In the genomic region with DNA sequence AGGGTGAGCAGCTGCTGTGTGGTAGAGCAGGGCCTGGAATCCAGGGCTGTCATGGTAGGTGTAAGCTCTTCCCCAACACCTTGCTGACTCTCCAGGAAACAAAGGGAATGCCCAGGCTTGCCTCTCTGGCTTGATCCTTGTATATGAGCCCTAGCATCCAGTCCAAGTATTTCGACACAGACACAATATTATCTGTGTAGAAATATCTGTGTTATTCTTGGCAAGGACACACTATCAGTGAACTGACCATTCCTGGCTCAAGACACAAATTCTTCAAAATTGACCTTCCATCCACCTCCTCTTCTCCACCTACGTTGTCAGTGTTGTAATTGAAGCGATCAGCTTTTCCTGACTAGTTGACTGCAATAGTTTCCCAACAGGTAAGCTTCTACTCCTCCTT, we compare ENCODE assay signal across 2 cellular contexts.
A peak's percentile ranks its signal among the peaks of the same experiment; 100 is the strongest.
TF ChIP-seq lines count a peak whose summit lies in the region.

No MANE protein-coding gene starts in this region.

TF ChIP-seq in liver, 16 proteins besides CTCF, POLR2A, EP300 and RAD21:
- TF ChIP-seq EGR1 (IDR thresholded peaks at IDR 0.05; ENCODE audit: low read depth in 2 of 2) = peak in 1 of 2 donors; percentile 84
- peak; percentile 64 for TF ChIP-seq FOXA1 (IDR thresholded peaks at IDR 0.05)
- TF ChIP-seq YY1 (IDR thresholded peaks at IDR 0.05) = peak; percentile 69
- peak; percentile 86 for TF ChIP-seq SP1 (IDR thresholded peaks at IDR 0.05)
- no peak for TF ChIP-seq TAF1 (conservative IDR thresholded peaks at IDR 0.05)
- TF ChIP-seq FOXA2 (IDR thresholded peaks at IDR 0.05) = peak; percentile 52
- peak; percentile 69 for TF ChIP-seq NR2F2 (IDR thresholded peaks at IDR 0.05)
- TF ChIP-seq JUND (IDR thresholded peaks at IDR 0.05) = peak; percentile 58 to 87
- TF ChIP-seq, protein P1, sequence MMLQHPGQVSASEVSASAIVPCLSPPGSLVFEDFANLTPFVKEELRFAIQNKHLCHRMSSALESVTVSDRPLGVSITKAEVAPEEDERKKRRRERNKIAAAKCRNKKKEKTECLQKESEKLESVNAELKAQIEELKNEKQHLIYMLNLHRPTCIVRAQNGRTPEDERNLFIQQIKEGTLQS (IDR thresholded peaks at IDR 0.05) = no peak
- TF ChIP-seq, protein P2, sequence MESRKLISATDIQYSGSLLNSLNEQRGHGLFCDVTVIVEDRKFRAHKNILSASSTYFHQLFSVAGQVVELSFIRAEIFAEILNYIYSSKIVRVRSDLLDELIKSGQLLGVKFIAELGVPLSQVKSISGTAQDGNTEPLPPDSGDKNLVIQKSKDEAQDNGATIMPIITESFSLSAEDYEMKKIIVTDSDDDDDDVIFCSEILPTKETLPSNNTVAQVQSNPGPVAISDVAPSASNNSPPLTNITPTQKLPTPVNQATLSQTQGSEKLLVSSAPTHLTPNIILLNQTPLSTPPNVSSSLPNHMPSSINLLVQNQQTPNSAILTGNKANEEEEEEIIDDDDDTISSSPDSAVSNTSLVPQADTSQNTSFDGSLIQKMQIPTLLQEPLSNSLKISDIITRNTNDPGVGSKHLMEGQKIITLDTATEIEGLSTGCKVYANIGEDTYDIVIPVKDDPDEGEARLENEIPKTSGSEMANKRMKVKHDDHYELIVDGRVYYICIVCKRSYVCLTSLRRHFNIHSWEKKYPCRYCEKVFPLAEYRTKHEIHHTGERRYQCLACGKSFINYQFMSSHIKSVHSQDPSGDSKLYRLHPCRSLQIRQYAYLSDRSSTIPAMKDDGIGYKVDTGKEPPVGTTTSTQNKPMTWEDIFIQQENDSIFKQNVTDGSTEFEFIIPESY (IDR thresholded peaks at IDR 0.05) = peak; percentile 76
- TF ChIP-seq RXRA (IDR thresholded peaks at IDR 0.05) = peak; percentile 75 to 89
- TF ChIP-seq GABPA (IDR thresholded peaks at IDR 0.05 in 1 of 2, conservative IDR thresholded peaks at IDR 0.05 in 1 of 2) = no peak
- peak; percentile 91 to 95 for TF ChIP-seq HNF4A (conservative IDR thresholded peaks at IDR 0.05)
- TF ChIP-seq, protein P3, sequence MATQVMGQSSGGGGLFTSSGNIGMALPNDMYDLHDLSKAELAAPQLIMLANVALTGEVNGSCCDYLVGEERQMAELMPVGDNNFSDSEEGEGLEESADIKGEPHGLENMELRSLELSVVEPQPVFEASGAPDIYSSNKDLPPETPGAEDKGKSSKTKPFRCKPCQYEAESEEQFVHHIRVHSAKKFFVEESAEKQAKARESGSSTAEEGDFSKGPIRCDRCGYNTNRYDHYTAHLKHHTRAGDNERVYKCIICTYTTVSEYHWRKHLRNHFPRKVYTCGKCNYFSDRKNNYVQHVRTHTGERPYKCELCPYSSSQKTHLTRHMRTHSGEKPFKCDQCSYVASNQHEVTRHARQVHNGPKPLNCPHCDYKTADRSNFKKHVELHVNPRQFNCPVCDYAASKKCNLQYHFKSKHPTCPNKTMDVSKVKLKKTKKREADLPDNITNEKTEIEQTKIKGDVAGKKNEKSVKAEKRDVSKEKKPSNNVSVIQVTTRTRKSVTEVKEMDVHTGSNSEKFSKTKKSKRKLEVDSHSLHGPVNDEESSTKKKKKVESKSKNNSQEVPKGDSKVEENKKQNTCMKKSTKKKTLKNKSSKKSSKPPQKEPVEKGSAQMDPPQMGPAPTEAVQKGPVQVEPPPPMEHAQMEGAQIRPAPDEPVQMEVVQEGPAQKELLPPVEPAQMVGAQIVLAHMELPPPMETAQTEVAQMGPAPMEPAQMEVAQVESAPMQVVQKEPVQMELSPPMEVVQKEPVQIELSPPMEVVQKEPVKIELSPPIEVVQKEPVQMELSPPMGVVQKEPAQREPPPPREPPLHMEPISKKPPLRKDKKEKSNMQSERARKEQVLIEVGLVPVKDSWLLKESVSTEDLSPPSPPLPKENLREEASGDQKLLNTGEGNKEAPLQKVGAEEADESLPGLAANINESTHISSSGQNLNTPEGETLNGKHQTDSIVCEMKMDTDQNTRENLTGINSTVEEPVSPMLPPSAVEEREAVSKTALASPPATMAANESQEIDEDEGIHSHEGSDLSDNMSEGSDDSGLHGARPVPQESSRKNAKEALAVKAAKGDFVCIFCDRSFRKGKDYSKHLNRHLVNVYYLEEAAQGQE (IDR thresholded peaks at IDR 0.05) = no peak
- TF ChIP-seq, protein P4, sequence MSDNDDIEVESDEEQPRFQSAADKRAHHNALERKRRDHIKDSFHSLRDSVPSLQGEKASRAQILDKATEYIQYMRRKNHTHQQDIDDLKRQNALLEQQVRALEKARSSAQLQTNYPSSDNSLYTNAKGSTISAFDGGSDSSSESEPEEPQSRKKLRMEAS (IDR thresholded peaks at IDR 0.05) = peak; percentile 87
- peak; percentile 51 for TF ChIP-seq HNF4G (IDR thresholded peaks at IDR 0.05)

TF ChIP-seq in HepG2, 621 proteins besides CTCF, POLR2A, EP300 and RAD21 (continues in another document):
- TF ChIP-seq GATA4 (IDR thresholded peaks at IDR 0.05; ENCODE audit: borderline replicate concordance, low read depth) (no peak), ZNF383 (CRISPR knock-in tag; IDR thresholded peaks at IDR 0.05; ENCODE audit: borderline replicate concordance) (no peak), ZIK1 (CRISPR knock-in tag; IDR thresholded peaks at IDR 0.05; ENCODE audit: borderline replicate concordance, low read depth) (no peak), NAIF1 (CRISPR knock-in tag; IDR thresholded peaks at IDR 0.05; ENCODE audit: borderline replicate concordance) (no peak), SRY (CRISPR knock-in tag; IDR thresholded peaks at IDR 0.05) (no peak), ZZZ3 (CRISPR knock-in tag; IDR thresholded peaks at IDR 0.05; ENCODE audit: borderline replicate concordance) (no peak), ZNF607 (CRISPR knock-in tag; IDR thresholded peaks at IDR 0.05; ENCODE audit: borderline replicate concordance) (no peak), HIVEP1 (CRISPR knock-in tag; IDR thresholded peaks at IDR 0.05) (no peak), ZNF629 (CRISPR knock-in tag; conservative IDR thresholded peaks at IDR 0.05) (no peak), NPAS2 (CRISPR knock-in tag; IDR thresholded peaks at IDR 0.05; ENCODE audit: borderline replicate concordance) (no peak), RFX3 (CRISPR knock-in tag; IDR thresholded peaks at IDR 0.05) (no peak), NR3C1 (CRISPR knock-in tag; IDR thresholded peaks at IDR 0.05) (no peak), MAFG (CRISPR knock-in tag; IDR thresholded peaks at IDR 0.05) (no peak), ZNF737 (CRISPR knock-in tag; IDR thresholded peaks at IDR 0.05; ENCODE audit: borderline replicate concordance) (no peak)
- TF ChIP-seq, protein P5, sequence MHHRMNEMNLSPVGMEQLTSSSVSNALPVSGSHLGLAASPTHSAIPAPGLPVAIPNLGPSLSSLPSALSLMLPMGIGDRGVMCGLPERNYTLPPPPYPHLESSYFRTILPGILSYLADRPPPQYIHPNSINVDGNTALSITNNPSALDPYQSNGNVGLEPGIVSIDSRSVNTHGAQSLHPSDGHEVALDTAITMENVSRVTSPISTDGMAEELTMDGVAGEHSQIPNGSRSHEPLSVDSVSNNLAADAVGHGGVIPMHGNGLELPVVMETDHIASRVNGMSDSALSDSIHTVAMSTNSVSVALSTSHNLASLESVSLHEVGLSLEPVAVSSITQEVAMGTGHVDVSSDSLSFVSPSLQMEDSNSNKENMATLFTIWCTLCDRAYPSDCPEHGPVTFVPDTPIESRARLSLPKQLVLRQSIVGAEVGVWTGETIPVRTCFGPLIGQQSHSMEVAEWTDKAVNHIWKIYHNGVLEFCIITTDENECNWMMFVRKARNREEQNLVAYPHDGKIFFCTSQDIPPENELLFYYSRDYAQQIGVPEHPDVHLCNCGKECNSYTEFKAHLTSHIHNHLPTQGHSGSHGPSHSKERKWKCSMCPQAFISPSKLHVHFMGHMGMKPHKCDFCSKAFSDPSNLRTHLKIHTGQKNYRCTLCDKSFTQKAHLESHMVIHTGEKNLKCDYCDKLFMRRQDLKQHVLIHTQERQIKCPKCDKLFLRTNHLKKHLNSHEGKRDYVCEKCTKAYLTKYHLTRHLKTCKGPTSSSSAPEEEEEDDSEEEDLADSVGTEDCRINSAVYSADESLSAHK (CRISPR knock-in tag; IDR thresholded peaks at IDR 0.05; ENCODE audit: borderline replicate concordance) = no peak
- TF ChIP-seq, protein P6, sequence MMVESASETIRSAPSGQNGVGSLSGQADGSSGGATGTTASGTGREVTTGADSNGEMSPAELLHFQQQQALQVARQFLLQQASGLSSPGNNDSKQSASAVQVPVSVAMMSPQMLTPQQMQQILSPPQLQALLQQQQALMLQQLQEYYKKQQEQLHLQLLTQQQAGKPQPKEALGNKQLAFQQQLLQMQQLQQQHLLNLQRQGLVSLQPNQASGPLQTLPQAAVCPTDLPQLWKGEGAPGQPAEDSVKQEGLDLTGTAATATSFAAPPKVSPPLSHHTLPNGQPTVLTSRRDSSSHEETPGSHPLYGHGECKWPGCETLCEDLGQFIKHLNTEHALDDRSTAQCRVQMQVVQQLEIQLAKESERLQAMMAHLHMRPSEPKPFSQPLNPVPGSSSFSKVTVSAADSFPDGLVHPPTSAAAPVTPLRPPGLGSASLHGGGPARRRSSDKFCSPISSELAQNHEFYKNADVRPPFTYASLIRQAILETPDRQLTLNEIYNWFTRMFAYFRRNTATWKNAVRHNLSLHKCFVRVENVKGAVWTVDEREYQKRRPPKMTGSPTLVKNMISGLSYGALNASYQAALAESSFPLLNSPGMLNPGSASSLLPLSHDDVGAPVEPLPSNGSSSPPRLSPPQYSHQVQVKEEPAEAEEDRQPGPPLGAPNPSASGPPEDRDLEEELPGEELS (CRISPR knock-in tag; IDR thresholded peaks at IDR 0.05) = no peak
- TF ChIP-seq, protein P7, sequence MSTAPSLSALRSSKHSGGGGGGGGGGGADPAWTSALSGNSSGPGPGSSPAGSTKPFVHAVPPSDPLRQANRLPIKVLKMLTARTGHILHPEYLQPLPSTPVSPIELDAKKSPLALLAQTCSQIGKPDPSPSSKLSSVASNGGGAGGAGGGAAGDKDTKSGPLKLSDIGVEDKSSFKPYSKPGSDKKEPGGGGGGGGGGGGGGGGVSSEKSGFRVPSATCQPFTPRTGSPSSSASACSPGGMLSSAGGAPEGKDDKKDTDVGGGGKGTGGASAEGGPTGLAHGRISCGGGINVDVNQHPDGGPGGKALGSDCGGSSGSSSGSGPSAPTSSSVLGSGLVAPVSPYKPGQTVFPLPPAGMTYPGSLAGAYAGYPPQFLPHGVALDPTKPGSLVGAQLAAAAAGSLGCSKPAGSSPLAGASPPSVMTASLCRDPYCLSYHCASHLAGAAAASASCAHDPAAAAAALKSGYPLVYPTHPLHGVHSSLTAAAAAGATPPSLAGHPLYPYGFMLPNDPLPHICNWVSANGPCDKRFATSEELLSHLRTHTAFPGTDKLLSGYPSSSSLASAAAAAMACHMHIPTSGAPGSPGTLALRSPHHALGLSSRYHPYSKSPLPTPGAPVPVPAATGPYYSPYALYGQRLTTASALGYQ (CRISPR knock-in tag; IDR thresholded peaks at IDR 0.05) = no peak
- TF ChIP-seq, protein P8, sequence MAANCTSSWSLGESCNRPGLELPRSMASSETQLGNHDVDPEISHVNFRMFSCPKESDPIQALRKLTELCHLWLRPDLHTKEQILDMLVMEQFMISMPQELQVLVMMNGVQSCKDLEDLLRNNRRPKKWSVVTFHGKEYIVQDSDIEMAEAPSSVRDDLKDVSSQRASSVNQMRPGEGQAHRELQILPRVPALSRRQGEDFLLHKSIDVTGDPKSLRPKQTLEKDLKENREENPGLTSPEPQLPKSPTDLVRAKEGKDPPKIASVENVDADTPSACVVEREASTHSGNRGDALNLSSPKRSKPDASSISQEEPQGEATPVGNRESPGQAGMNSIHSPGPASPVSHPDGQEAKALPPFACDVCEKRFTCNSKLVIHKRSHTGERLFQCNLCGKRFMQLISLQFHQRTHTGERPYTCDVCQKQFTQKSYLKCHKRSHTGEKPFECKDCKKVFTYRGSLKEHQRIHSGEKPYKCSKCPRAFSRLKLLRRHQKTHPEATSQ (CRISPR knock-in tag; IDR thresholded peaks at IDR 0.05; ENCODE audit: borderline replicate concordance) = no peak
- TF ChIP-seq, protein P9, sequence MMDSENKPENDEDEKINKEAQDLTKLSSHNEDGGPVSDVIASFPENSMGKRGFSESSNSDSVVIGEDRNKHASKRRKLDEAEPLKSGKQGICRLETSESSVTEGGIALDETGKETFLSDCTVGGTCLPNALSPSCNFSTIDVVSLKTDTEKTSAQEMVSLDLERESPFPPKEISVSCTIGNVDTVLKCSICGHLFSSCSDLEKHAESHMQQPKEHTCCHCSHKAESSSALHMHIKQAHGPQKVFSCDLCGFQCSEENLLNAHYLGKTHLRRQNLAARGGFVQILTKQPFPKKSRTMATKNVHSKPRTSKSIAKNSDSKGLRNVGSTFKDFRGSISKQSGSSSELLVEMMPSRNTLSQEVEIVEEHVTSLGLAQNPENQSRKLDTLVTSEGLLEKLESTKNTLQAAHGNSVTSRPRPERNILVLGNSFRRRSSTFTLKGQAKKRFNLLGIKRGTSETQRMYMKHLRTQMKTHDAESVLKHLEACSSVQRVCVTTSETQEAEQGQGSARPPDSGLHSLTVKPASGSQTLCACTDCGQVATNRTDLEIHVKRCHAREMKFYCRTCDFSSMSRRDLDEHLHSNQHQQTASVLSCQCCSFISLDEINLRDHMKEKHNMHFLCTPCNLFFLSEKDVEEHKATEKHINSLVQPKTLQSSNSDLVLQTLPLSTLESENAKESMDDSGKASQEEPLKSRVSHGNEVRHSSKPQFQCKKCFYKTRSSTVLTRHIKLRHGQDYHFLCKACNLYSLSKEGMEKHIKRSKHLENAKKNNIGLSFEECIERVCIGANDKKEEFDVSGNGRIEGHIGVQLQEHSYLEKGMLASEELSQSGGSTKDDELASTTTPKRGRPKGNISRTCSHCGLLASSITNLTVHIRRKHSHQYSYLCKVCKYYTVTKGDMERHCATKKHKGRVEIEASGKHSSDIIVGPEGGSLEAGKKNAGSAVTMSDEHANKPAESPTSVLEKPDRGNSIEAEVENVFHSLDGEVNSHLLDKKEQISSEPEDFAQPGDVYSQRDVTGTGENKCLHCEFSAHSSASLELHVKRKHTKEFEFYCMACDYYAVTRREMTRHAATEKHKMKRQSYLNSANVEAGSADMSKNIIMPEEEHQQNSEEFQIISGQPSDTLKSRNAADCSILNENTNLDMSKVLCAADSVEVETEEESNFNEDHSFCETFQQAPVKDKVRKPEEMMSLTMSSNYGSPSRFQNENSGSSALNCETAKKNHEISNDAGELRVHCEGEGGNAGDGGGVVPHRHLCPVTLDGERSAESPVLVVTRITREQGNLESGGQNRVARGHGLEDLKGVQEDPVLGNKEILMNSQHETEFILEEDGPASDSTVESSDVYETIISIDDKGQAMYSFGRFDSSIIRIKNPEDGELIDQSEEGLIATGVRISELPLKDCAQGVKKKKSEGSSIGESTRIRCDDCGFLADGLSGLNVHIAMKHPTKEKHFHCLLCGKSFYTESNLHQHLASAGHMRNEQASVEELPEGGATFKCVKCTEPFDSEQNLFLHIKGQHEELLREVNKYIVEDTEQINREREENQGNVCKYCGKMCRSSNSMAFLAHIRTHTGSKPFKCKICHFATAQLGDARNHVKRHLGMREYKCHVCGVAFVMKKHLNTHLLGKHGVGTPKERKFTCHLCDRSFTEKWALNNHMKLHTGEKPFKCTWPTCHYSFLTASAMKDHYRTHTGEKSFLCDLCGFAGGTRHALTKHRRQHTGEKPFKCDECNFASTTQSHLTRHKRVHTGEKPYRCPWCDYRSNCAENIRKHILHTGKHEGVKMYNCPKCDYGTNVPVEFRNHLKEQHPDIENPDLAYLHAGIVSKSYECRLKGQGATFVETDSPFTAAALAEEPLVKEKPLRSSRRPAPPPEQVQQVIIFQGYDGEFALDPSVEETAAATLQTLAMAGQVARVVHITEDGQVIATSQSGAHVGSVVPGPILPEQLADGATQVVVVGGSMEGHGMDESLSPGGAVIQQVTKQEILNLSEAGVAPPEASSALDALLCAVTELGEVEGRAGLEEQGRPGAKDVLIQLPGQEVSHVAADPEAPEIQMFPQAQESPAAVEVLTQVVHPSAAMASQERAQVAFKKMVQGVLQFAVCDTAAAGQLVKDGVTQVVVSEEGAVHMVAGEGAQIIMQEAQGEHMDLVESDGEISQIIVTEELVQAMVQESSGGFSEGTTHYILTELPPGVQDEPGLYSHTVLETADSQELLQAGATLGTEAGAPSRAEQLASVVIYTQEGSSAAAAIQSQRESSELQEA (CRISPR knock-in tag; IDR thresholded peaks at IDR 0.05; ENCODE audit: not compliant biosample characterization) = no peak
